ENCODE assay signal across 8 cellular contexts in genomic region chr19:3670796-3671679, GRCh38. TPM values are rescaled to one million over a fixed set of nuclear protein-coding genes. Genes with fewer than 3 reads are reported as not detected.
A peak's percentile ranks its signal among the peaks of the same experiment; 100 is the strongest.
DNase-seq lines count a peak whose midpoint lies in the region; ATAC-seq and TF ChIP-seq lines count a peak whose summit lies in the region.

No MANE protein-coding gene starts in this region.

- POLR2A ChIA-PET in naive thymus-derived CD4-positive, alpha-beta T cell (lab: Charles Lee) = interaction anchor here (2.7 kb wide), 1 partner anchor 17 kb away, joined by 7 read pairs; no protein-coding TSS in a partner anchor
- POLR2A ChIA-PET in Caco-2 (lab: Charles Lee) = no interaction called here

- peak in 1 of 2 donors; percentile 14 for TF ChIP-seq POLR2A in thyroid gland (IDR thresholded peaks at IDR 0.05)

- peaks cover 0 to 9% (median 5%) of the 10 kb centered on the region in 5 donors for H3K36me3 Mint-ChIP-seq in naive thymus-derived CD4-positive, alpha-beta T cell
- H3K36me3 Mint-ChIP-seq in Caco-2 (ENCODE audit: insufficient read depth, unreplicated experiment) = peaks cover 25% of the 10 kb centered on the region

- intact Hi-C loops in dorsolateral prefrontal cortex (cut with DNase I) (no loop called here), thyroid gland (cut with DNase I) (no loop called here), Caco-2 (cut with micrococcal nuclease; ENCODE audit: unreplicated experiment) (no loop called here)
- intact Hi-C loops in naive thymus-derived CD4-positive, alpha-beta T cell (cut with micrococcal nuclease) = no loop called here

- BruUV-seq in Caco-2 (replicated peaks; lab: Mats Ljungman, UMichigan) = no TSS peak

- TF ChIP-seq CTCF in dorsolateral prefrontal cortex (IDR thresholded peaks at IDR 0.05 in 54 of 56, conservative IDR thresholded peaks at IDR 0.05 in 2 of 56; ENCODE audit: low read depth in 1 of 56, partially characterized antibody in 56 of 56) = no peak
- no peak for TF ChIP-seq CTCF in thyroid gland (IDR thresholded peaks at IDR 0.05)
- no peak for TF ChIP-seq CTCF in Caco-2 (IDR thresholded peaks at IDR 0.05; ENCODE audit: insufficient read depth in 1 of 2, low read depth in 1 of 2, low read length in 1 of 2, severe bottlenecking in 1 of 2, unreplicated experiment in 1 of 2)

- H3K27me3 Mint-ChIP-seq in naive thymus-derived CD4-positive, alpha-beta T cell = no peaks in the 10 kb centered on the region
- H3K27me3 Mint-ChIP-seq in Caco-2 (ENCODE audit: insufficient read depth, unreplicated experiment) = no peaks in the 10 kb centered on the region

- peak overlapping the region in 3 of 9 donors; percentile 66 to 77 (median 72) for H3K27ac Mint-ChIP-seq in naive thymus-derived CD4-positive, alpha-beta T cell
- no peak overlapping the region for H3K27ac Mint-ChIP-seq in Caco-2 (ENCODE audit: unreplicated experiment)

- CTCF ChIA-PET in naive thymus-derived CD4-positive, alpha-beta T cell (lab: Charles Lee) = interaction anchor here (0.6 kb wide), 1 partner anchor 100 kb away, joined by 3 read pairs; no protein-coding TSS in a partner anchor
- CTCF ChIA-PET in Caco-2 (lab: Charles Lee) = no interaction called here

- H3K27me3 ChIP-seq in SJCRH30 = no peaks in the 10 kb centered on the region
- H3K27me3 ChIP-seq in dorsolateral prefrontal cortex = no peaks in the 10 kb centered on the region
- H3K27me3 ChIP-seq in naive thymus-derived CD4-positive, alpha-beta T cell (ENCODE audit: control insufficient read depth in 2 of 2, insufficient read depth in 2 of 2, low read length in 2 of 2) = no peaks in the 10 kb centered on the region
- H3K27me3 ChIP-seq in thyroid gland = no peaks in the 10 kb centered on the region
- no peaks in the 10 kb centered on the region for H3K27me3 ChIP-seq in Caco-2 (replicated peaks; ENCODE audit: control insufficient read depth, insufficient read depth, low read length)

- WGBS in thyroid gland, 2 donors = 58 to 72% methylated on average over 30 to 37 of the region's 45 CpGs

- peak overlapping the region; percentile 80 for H3K27ac ChIP-seq in SJCRH30
- peak overlapping the region in 57 of 59 donors; percentile 30 to 94 (median 81) for H3K27ac ChIP-seq in dorsolateral prefrontal cortex
- peak overlapping the region; percentile 3 for H3K27ac ChIP-seq in naive thymus-derived CD4-positive, alpha-beta T cell (ENCODE audit: low read depth, low read length)
- peak overlapping the region; percentile 91 to 95 (median 91) for H3K27ac ChIP-seq in thyroid gland

- H3K9me3 ChIP-seq in SJCRH30 (replicated peaks) (no peaks in the 10 kb centered on the region), thyroid gland (no peaks in the 10 kb centered on the region), Caco-2 (no peaks in the 10 kb centered on the region)
- H3K9me3 ChIP-seq in naive thymus-derived CD4-positive, alpha-beta T cell (ENCODE audit: control insufficient read depth in 2 of 3, low read length in 3 of 3) = no peaks in the 10 kb centered on the region

- peak; percentile 72 for ATAC-seq in naive thymus-derived CD4-positive, alpha-beta T cell
- no peak for ATAC-seq in GM21367 (IDR thresholded peaks at IDR 0.05; ENCODE audit: unreplicated experiment)

- peak overlapping the region; percentile 36 for H3K4me3 ChIP-seq in SJCRH30
- H3K4me3 ChIP-seq in dorsolateral prefrontal cortex = peak overlapping the region in 32 of 59 donors; percentile 3 to 38 (median 21)
- H3K4me3 ChIP-seq in naive thymus-derived CD4-positive, alpha-beta T cell (ENCODE audit: low read length) = no peak overlapping the region
- H3K4me3 ChIP-seq in thyroid gland (replicated peaks in 1 of 3) = peak overlapping the region in 1 of 3 donors; percentile 6
- H3K4me3 ChIP-seq in Caco-2 (ENCODE audit: low read depth, low read length) = no peak overlapping the region

- H3K4me1 ChIP-seq in SJCRH30 = peaks cover 13% of the 10 kb centered on the region
- H3K4me1 ChIP-seq in naive thymus-derived CD4-positive, alpha-beta T cell (ENCODE audit: control insufficient read depth in 2 of 2, insufficient read depth in 2 of 2, low read length in 2 of 2) = peaks cover 9 to 14% of the 10 kb centered on the region in 2 donors
- H3K4me1 ChIP-seq in thyroid gland = peaks cover 6 to 32% of the 10 kb centered on the region in 2 donors
- H3K4me1 ChIP-seq in Caco-2 = peaks cover 11% of the 10 kb centered on the region

- H3K4me1 Mint-ChIP-seq in naive thymus-derived CD4-positive, alpha-beta T cell = peaks cover 5 to 25% (median 21%) of the 10 kb centered on the region in 7 donors
- H3K4me1 Mint-ChIP-seq in Caco-2 (ENCODE audit: low read depth, unreplicated experiment) = no peaks in the 10 kb centered on the region

- peak overlapping the region in 8 of 10 donors; percentile 53 to 81 (median 58) for H3K4me3 Mint-ChIP-seq in naive thymus-derived CD4-positive, alpha-beta T cell
- H3K4me3 Mint-ChIP-seq in Caco-2 (ENCODE audit: unreplicated experiment) = no peak overlapping the region

- H3K36me3 ChIP-seq in SJCRH30 = no peaks in the 10 kb centered on the region
- H3K36me3 ChIP-seq in naive thymus-derived CD4-positive, alpha-beta T cell (ENCODE audit: control insufficient read depth in 2 of 3, insufficient read depth in 3 of 3, low read length in 3 of 3) = peaks cover 0 to 10% (median 0%) of the 10 kb centered on the region in 3 experiments
- H3K36me3 ChIP-seq in thyroid gland = no peaks in the 10 kb centered on the region
- H3K36me3 ChIP-seq in Caco-2 (ENCODE audit: control insufficient read depth, insufficient read depth, low read length) = no peaks in the 10 kb centered on the region

- H3K9me3 Mint-ChIP-seq in naive thymus-derived CD4-positive, alpha-beta T cell = no peaks in the 10 kb centered on the region
- no peaks in the 10 kb centered on the region for H3K9me3 Mint-ChIP-seq in Caco-2 (ENCODE audit: unreplicated experiment)

- DNase-seq in AG08396 (ENCODE audit: low spot score) (peak; percentile 87), SJCRH30 (peak in 1 of 2 experiments; percentile 37), dorsolateral prefrontal cortex (no peak), thyroid gland (peak; percentile 28 to 42), G401 (ENCODE audit: low spot score) (no peak), Caco-2 (no peak)
- peak in 1 of 9 donors; percentile 49 for DNase-seq in naive thymus-derived CD4-positive, alpha-beta T cell

- in situ Hi-C loops in G401 (cut with HindIII; ENCODE audit: low sequenced_read_pairs) = no loop called here

RNA-seq across cellular contexts. Expression of gene PIP5K1C, which starts 29.2 kb away (rescaled TPM):
- 11.8 and 12.2 TPM in 2 replicates for total RNA-seq in SJCRH30 (2014; rRNA removed; shearing (Covaris generic))
- total RNA-seq in dorsolateral prefrontal cortex = 100 to 1,000 TPM in 105 of 120 experiments, 10 to 100 TPM in 15; 52.4 to 207 (median 126) TPM
- total RNA-seq in naive thymus-derived CD4-positive, alpha-beta T cell = 10 to 100 TPM; 21.5 to 32.4 (median 30.7) TPM
- 10 to 100 TPM in 1 of 2 donors, 1 to 10 TPM in 1; 6.8 to 17.8 TPM for polyA plus RNA-seq in naive thymus-derived CD4-positive, alpha-beta T cell
- 10 to 100 TPM; 23.2 to 42.4 (median 35.0) TPM for total RNA-seq in thyroid gland
- total RNA-seq in G401 (2014; rRNA removed; shearing (Covaris generic)) = 5.3 and 13.0 TPM in 2 replicates
- 24.5 and 27.0 TPM in 2 replicates for total RNA-seq in Caco-2 (2022)

RNA-seq across cellular contexts. Expression of gene TJP3, which starts 37.1 kb away (rescaled TPM):
- not detected in 2 replicates for total RNA-seq in SJCRH30 (2014; rRNA removed; shearing (Covaris generic))
- total RNA-seq in dorsolateral prefrontal cortex (1 to 10 TPM in 12 of 120 experiments, under 1 TPM in 19, not detected in 89; 0.14 to 4.5 (median 0.81) TPM), thyroid gland (10 to 100 TPM; 29.7 to 43.7 (median 39.8) TPM), Caco-2 (2022) (79.3 and 83.6 TPM in 2 replicates)
- 10 to 100 TPM in 4 of 5 experiments, 1 to 10 TPM in 1; 1.2 to 20.1 (median 16.8) TPM for total RNA-seq in naive thymus-derived CD4-positive, alpha-beta T cell
- polyA plus RNA-seq in naive thymus-derived CD4-positive, alpha-beta T cell = 10 to 100 TPM; 14.0 to 16.1 TPM
- total RNA-seq in G401 (2014; rRNA removed; shearing (Covaris generic)) = 12.4 and 15.1 TPM in 2 replicates

RNA-seq across cellular contexts. Expression of gene CACTIN, which starts 44.4 kb away (rescaled TPM):
- 21.4 and 21.6 TPM in 2 replicates for total RNA-seq in SJCRH30 (2014; rRNA removed; shearing (Covaris generic))
- 10 to 100 TPM; 18.8 to 43.6 (median 24.6) TPM for total RNA-seq in dorsolateral prefrontal cortex
- 10 to 100 TPM; 35.4 to 46.7 (median 37.1) TPM for total RNA-seq in naive thymus-derived CD4-positive, alpha-beta T cell
- polyA plus RNA-seq in naive thymus-derived CD4-positive, alpha-beta T cell = 10 to 100 TPM in 1 of 2 donors, 1 to 10 TPM in 1; 9.5 to 22.2 TPM
- total RNA-seq in thyroid gland = 10 to 100 TPM; 18.8 to 30.6 (median 24.5) TPM
- 43.3 and 47.8 TPM in 2 replicates for total RNA-seq in G401 (2014; rRNA removed; shearing (Covaris generic))
- 32.2 and 33.9 TPM in 2 replicates for total RNA-seq in Caco-2 (2022)

Comparison
In these comparisons a context has a peak if more than half of its experiments do, and no peak if none do; other contexts are left out.
1. DNase-seq: peak in AG08396 (single experiment) and thyroid gland (2 of 2); none in dorsolateral prefrontal cortex (0 of 10), G401 (single experiment) and Caco-2 (0 of 2).
2. H3K27ac ChIP-seq: peak in every context shown above with its lines; median percentile 91 in thyroid gland; 81 in dorsolateral prefrontal cortex; 80 in SJCRH30; 3 in naive thymus-derived CD4-positive, alpha-beta T cell.
3. H3K4me3 ChIP-seq: peak in SJCRH30 (single experiment) and dorsolateral prefrontal cortex (32 of 59); none in naive thymus-derived CD4-positive, alpha-beta T cell (single experiment) and Caco-2 (single experiment).